9 cellular contexts compared by ENCODE assay signal in genomic region chr1:211699059-211699458, GRCh38. TPM values are rescaled to one million over a fixed set of nuclear protein-coding genes. Genes with fewer than 3 reads are reported as not detected.
DNase-seq lines count a peak whose midpoint lies in the region; ATAC-seq and TF ChIP-seq lines count a peak whose summit lies in the region.
"Had no signal": no experiment of that assay in that cellular context is flagged by ENCODE, and none has a peak within 500 bp of the region (broad histone marks: within the 10 kb centered on the region; RNA-seq: fewer than 3 reads in every experiment).

No MANE protein-coding gene starts in this region.

- H2AK5ac ChIP-seq in H9 (ENCODE audit: insufficient read length, low read length), result no peak overlapping the region
- H2AK5ac ChIP-seq in trophoblast cell (ENCODE audit: low read length), result no peak overlapping the region

- H3K23me2 ChIP-seq in H9 (ENCODE audit: insufficient read length, low read depth, low read length, poor library complexity, severe bottlenecking), result peaks cover 11% of the 10 kb centered on the region

- H3K4ac ChIP-seq in H9 (ENCODE audit: low read depth, low read length) (no peak overlapping the region), trophoblast cell (ENCODE audit: low read depth, low read length) (no peak overlapping the region)

- H2BK12ac ChIP-seq in H9 (ENCODE audit: insufficient read length, low read depth, low read length) (no peak overlapping the region), trophoblast cell (ENCODE audit: low read length) (no peak overlapping the region)

- DNase-seq in H9 (peak; percentile 59), hepatocyte (ENCODE audit: low spot score) (no peak), trophoblast cell (no peak), NCI-H82 (lab: John Stamatoyannopoulos, UW) (no peak)

- no peak overlapping the region for H4K91ac ChIP-seq in H9 (ENCODE audit: insufficient read length, low read depth, low read length)
- no peak overlapping the region for H4K91ac ChIP-seq in trophoblast cell (ENCODE audit: low read depth, low read length)

- H4K20me1 ChIP-seq in H9 (ENCODE audit: control insufficient read depth, insufficient read depth, insufficient read length), result no peaks in the 10 kb centered on the region
- H4K20me1 ChIP-seq in OCI-LY3 (ENCODE audit: insufficient read depth, low read length), result no peaks in the 10 kb centered on the region
- H4K20me1 ChIP-seq in hepatocyte (ENCODE audit: insufficient read depth, poor library complexity, severe bottlenecking), result no peaks in the 10 kb centered on the region

- H2BK15ac ChIP-seq in H9 (ENCODE audit: low read depth, low read length), result no peak overlapping the region

- no peak overlapping the region for H3K56ac ChIP-seq in H9 (ENCODE audit: insufficient read length, low read depth, low read length)

- no peaks in the 10 kb centered on the region for H3K79me1 ChIP-seq in H9 (ENCODE audit: insufficient read depth, low read depth, low read length, poor library complexity, severe bottlenecking)
- H3K79me1 ChIP-seq in trophoblast cell (ENCODE audit: low read length), result no peaks in the 10 kb centered on the region

- peaks cover 7% of the 10 kb centered on the region in 2 experiments for H3K4me1 Mint-ChIP-seq in H9

- H3K79me2 ChIP-seq in H9 (ENCODE audit: insufficient read depth, low read length) (no peaks in the 10 kb centered on the region), OCI-LY3 (ENCODE audit: low read length) (no peaks in the 10 kb centered on the region), hepatocyte (no peaks in the 10 kb centered on the region), trophoblast cell (ENCODE audit: control insufficient read depth, insufficient read depth, low read length, poor library complexity) (no peaks in the 10 kb centered on the region)

- no peak overlapping the region for H2AFZ ChIP-seq in H9 (ENCODE audit: low read length)
- H2AFZ ChIP-seq in OCI-LY3 (ENCODE audit: low read depth, low read length), result peak overlapping the region; percentile 24; the same call in 1 of the 2 replicates
- peak overlapping the region; percentile 19 for H2AFZ ChIP-seq in hepatocyte
- H2AFZ ChIP-seq in trophoblast cell (ENCODE audit: insufficient read depth, low read length, poor library complexity), result no peak overlapping the region

- H3K14ac ChIP-seq in H9 (ENCODE audit: insufficient read depth, low read length), result no peak overlapping the region; the same call in 1 of the 2 replicates
- H3K14ac ChIP-seq in trophoblast cell (ENCODE audit: low read length), result no peak overlapping the region

- H2BK5ac ChIP-seq in H9 (ENCODE audit: insufficient read length, low read length) (no peak overlapping the region), trophoblast cell (ENCODE audit: low read depth, low read length, poor library complexity) (no peak overlapping the region)

- H3K9me3 ChIP-seq in H9 (ENCODE audit: control insufficient read depth, low read depth, low read length) (no peaks in the 10 kb centered on the region), OCI-LY3 (ENCODE audit: insufficient read depth, low read length) (peaks cover 5% of the 10 kb centered on the region; the same call in 1 of the 2 replicates), hepatocyte (ENCODE audit: low read depth) (no peaks in the 10 kb centered on the region), trophoblast cell (ENCODE audit: insufficient read depth, low read depth, low read length) (peaks cover 2% of the 10 kb centered on the region)

- H4K8ac ChIP-seq in H9 (replicated peaks; ENCODE audit: insufficient read length, low read depth, low read length) (no peak overlapping the region), trophoblast cell (ENCODE audit: low read depth, low read length) (no peak overlapping the region)

- no peaks in the 10 kb centered on the region; the same call in 1 of the 2 replicates for H3K4me1 ChIP-seq in H9 (ENCODE audit: insufficient read depth, low read length)
- peaks cover 35% of the 10 kb centered on the region for H3K4me1 ChIP-seq in OCI-LY3 (ENCODE audit: low read length)
- H3K4me1 ChIP-seq in hepatocyte (ENCODE audit: insufficient read depth), result peaks cover 11% of the 10 kb centered on the region
- peaks cover 0 to 5% of the 10 kb centered on the region in 2 experiments for H3K4me1 ChIP-seq in trophoblast cell (ENCODE audit: control insufficient read depth in 1 of 2, insufficient read depth in 2 of 2, low read length in 2 of 2)

- TF ChIP-seq CTCF in H9 (conservative IDR thresholded peaks at IDR 0.05) (no peak), OCI-LY3 (IDR thresholded peaks at IDR 0.05; ENCODE audit: low read depth, low read length) (no peak), hepatocyte (IDR thresholded peaks at IDR 0.05; ENCODE audit: poor library complexity) (no peak)

- no peak overlapping the region for H3T11ph ChIP-seq in H9 (ENCODE audit: low read length)

- H4K5ac ChIP-seq in H9 (ENCODE audit: insufficient read length, low read depth, low read length), result no peak overlapping the region

- H3K9me2 ChIP-seq in hepatocyte (replicated peaks; ENCODE audit: insufficient read depth), result no peaks in the 10 kb centered on the region

- H3K27me3 ChIP-seq in H9 (ENCODE audit: insufficient read depth, low read length) (no peaks in the 10 kb centered on the region; the same call in 1 of the 2 replicates), OCI-LY3 (ENCODE audit: low read depth, low read length) (peaks cover 35% of the 10 kb centered on the region), hepatocyte (no peaks in the 10 kb centered on the region), trophoblast cell (ENCODE audit: insufficient read depth, low read length) (no peaks in the 10 kb centered on the region)

- no peak overlapping the region for H4K12ac ChIP-seq in trophoblast cell (ENCODE audit: low read depth, low read length)

- H3K9me3 Mint-ChIP-seq in H9, result peaks cover 0 to 2% of the 10 kb centered on the region in 2 experiments; a peak in 1 of 5 replicates
- H3K9me3 Mint-ChIP-seq: CD4-positive, alpha-beta T cell had no signal

- peak overlapping the region; percentile 73 to 77 for H3K4me3 Mint-ChIP-seq in H9
- H3K4me3 Mint-ChIP-seq: CD4-positive, alpha-beta T cell had no signal

- no peak overlapping the region; a peak in 1 of 7 replicates for H3K27ac Mint-ChIP-seq in H9
- H3K27ac Mint-ChIP-seq: CD4-positive, alpha-beta T cell had no signal

- no peak overlapping the region for H3K27ac ChIP-seq in H9 (ENCODE audit: insufficient read length, low read depth, low read length)
- H3K27ac ChIP-seq in OCI-LY3 (ENCODE audit: low read length), result no peak overlapping the region
- no peak overlapping the region for H3K27ac ChIP-seq in hepatocyte
- H3K27ac ChIP-seq in trophoblast cell (ENCODE audit: low read depth, low read length), result no peak overlapping the region

- no peak overlapping the region for H3K9ac ChIP-seq in H9 (ENCODE audit: extremely low read depth, insufficient read length, low read length)
- H3K9ac ChIP-seq in OCI-LY3 (ENCODE audit: low read length), result no peak overlapping the region
- no peak overlapping the region for H3K9ac ChIP-seq in trophoblast cell (ENCODE audit: low read length)

- H3K4me2 ChIP-seq in H9 (ENCODE audit: insufficient read depth, insufficient read length, low read length) (peak overlapping the region; percentile 50), OCI-LY3 (ENCODE audit: low read length) (peak overlapping the region; percentile 72), hepatocyte (peak overlapping the region; percentile 76), trophoblast cell (ENCODE audit: low read length) (peak overlapping the region; percentile 61)

- H3K18ac ChIP-seq in H9 (ENCODE audit: insufficient read length, low read depth, low read length), result no peak overlapping the region
- no peak overlapping the region for H3K18ac ChIP-seq in trophoblast cell (ENCODE audit: low read length)

- H3K27me3 Mint-ChIP-seq in H9 (ENCODE audit: low read depth), result peaks cover 41% of the 10 kb centered on the region
- H3K27me3 Mint-ChIP-seq: CD4-positive, alpha-beta T cell had no signal

- no peak overlapping the region for H2BK120ac ChIP-seq in H9 (ENCODE audit: low read depth, low read length, poor library complexity, severe bottlenecking)
- no peak overlapping the region for H2BK120ac ChIP-seq in trophoblast cell (ENCODE audit: insufficient read depth, low read length, poor library complexity)

- no peaks in the 10 kb centered on the region; a peak in 1 of 7 replicates for H3K36me3 Mint-ChIP-seq in H9 (ENCODE audit: insufficient read depth in 1 of 3, low read depth in 3 of 3)

- ATAC-seq in HG02678 (IDR thresholded peaks at IDR 0.05; ENCODE audit: unreplicated experiment) (no peak), HG03095 (IDR thresholded peaks at IDR 0.05; ENCODE audit: unreplicated experiment) (no peak), GM21528 (IDR thresholded peaks at IDR 0.05; ENCODE audit: low FRiP score, unreplicated experiment) (no peak)

- H3K23ac ChIP-seq in H9 (ENCODE audit: insufficient read length, low read depth, low read length), result no peak overlapping the region
- no peak overlapping the region for H3K23ac ChIP-seq in trophoblast cell (ENCODE audit: low read length)

- H3K4me3 ChIP-seq in OCI-LY3 (ENCODE audit: low read length), result peak overlapping the region; percentile 66
- H3K4me3 ChIP-seq in hepatocyte, result no peak overlapping the region
- no peak overlapping the region for H3K4me3 ChIP-seq in trophoblast cell (ENCODE audit: low read depth, low read length)

- H3K36me3 ChIP-seq in OCI-LY3 (replicated peaks; ENCODE audit: low read depth, low read length), result peaks cover 3% of the 10 kb centered on the region
- H3K36me3 ChIP-seq in hepatocyte (replicated peaks; ENCODE audit: insufficient read depth, low read depth), result no peaks in the 10 kb centered on the region
- H3K36me3 ChIP-seq in trophoblast cell (ENCODE audit: control insufficient read depth in 1 of 2, insufficient read depth in 2 of 2, low read length in 2 of 2), result no peaks in the 10 kb centered on the region

- H2BK20ac ChIP-seq in H9 (ENCODE audit: low read depth, low read length, poor library complexity, severe bottlenecking), result no peak overlapping the region

- WGBS in H9 (ENCODE audit: extremely low coverage, insufficient read length, low lambda C conversion rate), result no CpG with 5 or more reads among the region's 16 CpGs
- WGBS in hepatocyte (ENCODE audit: low lambda C conversion rate, missing lambda C conversion rate), result 47% methylated on average over 16 of the region's 16 CpGs
- whole genome bisulfite sequencing in trophoblast cell (ENCODE audit: extremely low coverage, insufficient coverage, insufficient read length), result no CpG with 5 or more reads among the region's 16 CpGs

RNA-seq across cellular contexts. Expression of gene NEK2, which starts 23.6 kb away (rescaled TPM):
- total RNA-seq in H9 (2021), result 16.7 and 17.6 TPM in 2 replicates
- 7.1 and 10.6 TPM in 2 replicates for total RNA-seq in hepatocyte
- 4.9 and 5.3 TPM in 2 replicates for polyA plus RNA-seq in hepatocyte
- 10.1 and 11.4 TPM in 2 replicates for polyA plus RNA-seq in trophoblast cell (2013)
- total RNA-seq: CD4-positive, alpha-beta T cell had no signal

Comparison
In these comparisons a context has a peak if more than half of its experiments do, and no peak if none do; other contexts are left out.
1. H2AFZ ChIP-seq: peak in OCI-LY3 (single experiment) and hepatocyte (single experiment); none in H9 (single experiment) and trophoblast cell (single experiment).
2. Peak in every context shown above with its lines, with median percentiles within 50 percentile points of each other: H3K4me2 ChIP-seq.